22 cellular contexts compared by ENCODE assay signal in genomic region chr13:113883314-113883811, GRCh38.
"Had no signal": no experiment of that assay in that cellular context is flagged by ENCODE, and none has a peak within 500 bp of the region (broad histone marks: within the 10 kb centered on the region; RNA-seq: fewer than 3 reads in every experiment).

No MANE protein-coding gene starts in this region.

- H3K4me3 ChIP-seq: lung, neural progenitor cell, SK-N-MC, skin epidermis had no signal

- H3K27me3 ChIP-seq: neural progenitor cell, upper lobe of left lung had no signal

- ATAC-seq: activated T-cell treated with anti-CD3 and anti-CD28 coated beads, Interleukin-2, amount 50 U/mL, for 4 hours; left colon; stimulated activated naive B cell treated with anti-CD40 and anti-IgM and Interleukin-4, amounts not matched to agents 10 μg/mL and 1 μg/mL and 100 μg/mL, for 72 hours; T-cell had no signal

- H3K9me3 ChIP-seq: upper lobe of left lung had no signal

- H3K36me3 ChIP-seq: neural progenitor cell, upper lobe of left lung had no signal

- DNase-seq: activated CD4-positive, alpha-beta T cell treated with anti-CD3 and anti-CD28 coated beads for 1 hour; activated CD4-positive, alpha-beta T cell treated with anti-CD3 and anti-CD28 coated beads, Interleukin-2, amount 50 U/mL, for 4 hours; activated gamma-delta T cell treated with Interleukin-2 at 50 U/mL for 16 hours; activated T-cell treated with anti-CD3 and anti-CD28 coated beads, Interleukin-2, amount 50 U/mL, for 4 hours; amniotic stem cell; effector memory CD4-positive, alpha-beta T cell; foreskin melanocyte; immature natural killer cell; left colon; naive B cell; stimulated activated CD4-positive, alpha-beta T cell treated with anti-CD3 and anti-CD28 coated beads, Interleukin-15, amount 100 ng/mL, for 24 hours; stimulated activated CD4-positive, alpha-beta T cell treated with anti-CD3 and anti-CD28 coated beads, Interleukin-4, amount 100 ng/mL, for 1 hour; stimulated activated naive B cell treated with anti-CD40 and anti-IgM and Interleukin-4, amounts not matched to agents 10 μg/mL and 1 μg/mL and 100 μg/mL, for 72 hours; substantia nigra; T1000 had no signal

- H3K27ac ChIP-seq: neural progenitor cell, SK-N-MC, VCaP had no signal
